Comparison of ENCODE assay signal across 7 cellular contexts in genomic region chr7:112249967-112250366, GRCh38. TPM values are rescaled to one million over a fixed set of nuclear protein-coding genes. Genes with fewer than 3 reads are reported as not detected.
DNase-seq lines count a peak whose midpoint lies in the region; ATAC-seq and TF ChIP-seq lines count a peak whose summit lies in the region.
"Not testable (repeated sequence)": the region's sequence is repeated elsewhere in the genome, so short reads cannot be mapped to it uniquely, and the experiment has no call there.
"Had no signal": no experiment of that assay in that cellular context is flagged by ENCODE, and none has a peak within 500 bp of the region (broad histone marks: within the 10 kb centered on the region; RNA-seq: fewer than 3 reads in every experiment).

No MANE protein-coding gene starts in this region.

- peaks cover 29% of the 10 kb centered on the region for H3K27me3 ChIP-seq in GM23338 (ENCODE audit: insufficient read depth)
- peaks cover 26% of the 10 kb centered on the region; the same call in 1 of the 2 replicates for H3K27me3 ChIP-seq in HUES6 (ENCODE audit: control insufficient read depth, insufficient read depth, low read length)
- not testable (repeated sequence) for H3K27me3 ChIP-seq in iPS DF 6.9 (ENCODE audit: control insufficient read depth, insufficient read depth, low read length)
- peaks cover 37% of the 10 kb centered on the region for H3K27me3 ChIP-seq in neural progenitor cell

- H3K9me3 Mint-ChIP-seq in GM23338; WTC11; endothelial cell (ENCODE audit: unreplicated experiment); neural progenitor cell: not testable (repeated sequence)

- H3K4me2 ChIP-seq in GM23338 (peak overlapping the region; percentile 78), neural progenitor cell (peak overlapping the region; percentile 34)

- CTCF ChIA-PET in WTC11 (lab: Charles Lee), result not testable (repeated sequence)

- DNase-seq in GM23338 (ENCODE audit: low spot score) (peak; percentile 78), WTC11 (ENCODE audit: low spot score) (peak; percentile 80), iPS DF 6.9 (ENCODE audit: low read depth, low spot score) (peak; percentile 63)
- DNase-seq in endothelial cell (ENCODE audit: low spot score); neural progenitor cell (ENCODE audit: low spot score): not testable (repeated sequence)

- not testable (repeated sequence) for H3F3A ChIP-seq in GM23338 (replicated peaks; ENCODE audit: low read depth); neural progenitor cell (ENCODE audit: low read depth)

- H2AFZ ChIP-seq in GM23338; neural progenitor cell (replicated peaks): not testable (repeated sequence)

- H3K27ac ChIP-seq in GM23338 (ENCODE audit: low read depth), result peak overlapping the region; percentile 70
- H3K27ac ChIP-seq in HUES6 (ENCODE audit: low read depth, low read length); iPS DF 6.9 (ENCODE audit: low read length); neural progenitor cell: not testable (repeated sequence)

- not testable (repeated sequence) for H3K36me3 Mint-ChIP-seq in GM23338 (ENCODE audit: low read depth); WTC11; endothelial cell (ENCODE audit: low read depth, unreplicated experiment); neural progenitor cell

- WGBS in iPS DF 6.9 (ENCODE audit: insufficient coverage, insufficient read length), result no CpG with 5 or more reads among the region's 13 CpGs

- not testable (repeated sequence) for TF ChIP-seq CTCF in GM23338 (conservative IDR thresholded peaks at IDR 0.05; ENCODE audit: low read depth in 2 of 2); WTC11 (IDR thresholded peaks at IDR 0.05); endothelial cell (IDR thresholded peaks at IDR 0.05; ENCODE audit: unreplicated experiment); neural progenitor cell (IDR thresholded peaks at IDR 0.05)

- not testable (repeated sequence) for H3K9ac ChIP-seq in HUES6 (ENCODE audit: low read length); neural progenitor cell

- H3K9me3 ChIP-seq in HUES6 (ENCODE audit: control insufficient read depth, insufficient read depth, low read depth, low read length); iPS DF 6.9 (ENCODE audit: control insufficient read depth, insufficient read depth, low read length); neural progenitor cell (ENCODE audit: low read depth): not testable (repeated sequence)

- not testable (repeated sequence) for H3K9me2 ChIP-seq in GM23338 (ENCODE audit: insufficient read depth)

- H3K4me1 ChIP-seq in GM23338 (ENCODE audit: insufficient read depth) (peaks cover 74% of the 10 kb centered on the region), HUES6 (ENCODE audit: control insufficient read depth, insufficient read depth, low read length) (peaks cover 52% of the 10 kb centered on the region), neural progenitor cell (peaks cover 47% of the 10 kb centered on the region)
- H3K4me1 ChIP-seq in iPS DF 6.9 (ENCODE audit: control insufficient read depth, insufficient read depth, low read length), result not testable (repeated sequence)

- peaks cover 32% of the 10 kb centered on the region for H3K79me2 ChIP-seq in GM23338 (replicated peaks; ENCODE audit: insufficient read depth)
- H3K79me2 ChIP-seq in neural progenitor cell (ENCODE audit: low read depth), result peaks cover 20% of the 10 kb centered on the region

- H3K36me3 ChIP-seq in GM23338 (ENCODE audit: insufficient read depth); HUES6 (ENCODE audit: control insufficient read depth, insufficient read depth, low read length); iPS DF 6.9 (ENCODE audit: control insufficient read depth, insufficient read depth, low read length); neural progenitor cell: not testable (repeated sequence)

- not testable (repeated sequence) for H3K27me3 Mint-ChIP-seq in GM23338 (ENCODE audit: insufficient read depth, low read depth, poor library complexity); endothelial cell (ENCODE audit: unreplicated experiment); neural progenitor cell (ENCODE audit: insufficient read depth, low read depth)
- H3K27me3 Mint-ChIP-seq in WTC11 (ENCODE audit: low read depth), result peaks cover 64% of the 10 kb centered on the region

- not testable (repeated sequence) for H4K20me1 ChIP-seq in GM23338 (replicated peaks; ENCODE audit: insufficient read depth)
- H4K20me1 ChIP-seq in neural progenitor cell (ENCODE audit: low read depth), result peaks cover 42% of the 10 kb centered on the region

- H3K4me1 Mint-ChIP-seq in GM23338, result peaks cover 76% of the 10 kb centered on the region
- H3K4me1 Mint-ChIP-seq in WTC11, result peaks cover 78% of the 10 kb centered on the region
- peaks cover 17% of the 10 kb centered on the region for H3K4me1 Mint-ChIP-seq in endothelial cell (ENCODE audit: unreplicated experiment)
- peaks cover 13% of the 10 kb centered on the region for H3K4me1 Mint-ChIP-seq in neural progenitor cell

- ATAC-seq in GM23338 (peak; percentile 69), WTC11 (peak; percentile 47)

- H3K4me3 Mint-ChIP-seq in GM23338 (peak overlapping the region; percentile 61), WTC11 (peak overlapping the region; percentile 63), endothelial cell (ENCODE audit: unreplicated experiment) (peak overlapping the region; percentile 33)
- not testable (repeated sequence) for H3K4me3 Mint-ChIP-seq in neural progenitor cell

- POLR2A ChIA-PET in WTC11 (lab: Charles Lee), result not testable (repeated sequence)

- H3K4me3 ChIP-seq in GM23338, result peak overlapping the region; percentile 48
- peak overlapping the region; percentile 41 for H3K4me3 ChIP-seq in HUES6 (ENCODE audit: low read depth, low read length)
- not testable (repeated sequence) for H3K4me3 ChIP-seq in iPS DF 6.9 (ENCODE audit: low read length); neural progenitor cell

- not testable (repeated sequence) for H3K27ac Mint-ChIP-seq in GM23338; WTC11; endothelial cell (ENCODE audit: unreplicated experiment); neural progenitor cell

TF ChIP-seq in WTC11, 78 proteins besides CTCF, POLR2A, EP300 and RAD21:
- TF ChIP-seq AR (CRISPR knock-in tag; IDR thresholded peaks at IDR 0.05), result 0 out of 2 replicates have a peak, but pooled peaks have one; percentile 42

RNA-seq across cellular contexts. Expression of gene ZNF277, which starts 43.5 kb away (rescaled TPM):
- 22.5 and 25.4 TPM in 2 replicates for total RNA-seq in GM23338 (2014; rRNA removed; shearing (Covaris generic))
- 28.9 and 30.0 TPM in 2 replicates for polyA plus RNA-seq in GM23338 (2016; fragmentation: Nextera tagmentation; extraction: Ambion mirVana)
- total RNA-seq in WTC11 (2021) (18.3 to 22.5 TPM (median 20.6 TPM) in 3 replicates), endothelial cell (ENCODE audit: unreplicated experiment) (26.1 TPM), neural progenitor cell (ENCODE audit: low replicate concordance) (31.9 and 55.5 TPM in 2 replicates)

RNA-seq across cellular contexts. Expression of gene DOCK4, which starts 43.8 kb away (rescaled TPM):
- total RNA-seq in GM23338 (2014; rRNA removed; shearing (Covaris generic)), result 33.8 and 38.8 TPM in 2 replicates
- 6.3 and 6.8 TPM in 2 replicates for polyA plus RNA-seq in GM23338 (2016; fragmentation: Nextera tagmentation; extraction: Ambion mirVana)
- total RNA-seq in WTC11 (2021), result 13.3 to 20.4 TPM (median 15.2 TPM) in 3 replicates
- total RNA-seq in endothelial cell (ENCODE audit: unreplicated experiment), result 99.2 TPM
- 9.6 and 11.4 TPM in 2 replicates for total RNA-seq in neural progenitor cell (ENCODE audit: low replicate concordance)
- polyA plus RNA-seq: CD8-positive, alpha-beta memory T cell had no signal
